Comparison of ENCODE assay signal across 15 cellular contexts in the genomic region with DNA sequence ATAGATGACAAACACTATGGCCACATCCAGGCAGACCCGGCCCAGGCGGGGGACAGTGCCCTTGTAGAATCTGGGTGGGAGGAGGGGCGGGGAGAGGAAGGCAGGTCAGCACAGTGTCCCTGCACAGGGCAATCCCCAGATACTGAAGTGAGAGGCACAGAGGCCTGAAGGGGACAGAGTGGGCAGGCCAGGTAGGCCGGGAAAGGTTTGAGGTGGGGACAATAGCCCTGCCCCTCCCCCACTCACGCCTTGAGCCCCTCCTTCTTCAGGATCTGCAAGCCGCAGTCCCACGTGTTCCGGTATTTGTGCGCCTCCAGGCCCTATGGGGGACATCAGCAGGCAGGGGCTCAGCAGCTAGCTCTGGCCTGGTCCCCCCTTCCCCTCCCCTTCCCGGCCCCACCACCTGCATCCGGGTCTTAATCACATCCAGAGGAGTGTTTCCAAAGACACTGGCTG. TPM values are rescaled to one million over a fixed set of nuclear protein-coding genes. Genes with fewer than 3 reads are reported as not detected.
DNase-seq lines count a peak whose midpoint lies in the region; ATAC-seq and TF ChIP-seq lines count a peak whose summit lies in the region.
"Had no signal": no experiment of that assay in that cellular context is flagged by ENCODE, and none has a peak within 500 bp of the region (broad histone marks: within the 10 kb centered on the region; RNA-seq: fewer than 3 reads in every experiment).

No MANE protein-coding gene starts in this region.

- DNase-seq in activated CD4-positive, alpha-beta T cell treated with anti-CD3 and anti-CD28 coated beads, Interleukin-2, amount 10 ng/mL, durations not matched to agents 24 days and 14 days = no peak
- DNase-seq in activated CD4-positive, alpha-beta T cell treated with anti-CD3 and anti-CD28 coated beads, Interleukin-2, amount 50 U/mL, for 4 hours = no peak
- DNase-seq in neural crest cell (ENCODE audit: low read depth, low spot score) = no peak
- no peak for DNase-seq in NCI-H1048 (lab: John Stamatoyannopoulos, UW)
- no peak for DNase-seq in dorsolateral prefrontal cortex
- DNase-seq: activated effector memory CD4-positive, alpha-beta T cell treated with anti-CD3 and anti-CD28 coated beads, Interleukin-2, amount 50 U/mL, for 16 hours; NCI-H2081 treated with DMSO at 0.1 percent for 48 hours had no signal

- H3K27ac ChIP-seq in HUES48 (ENCODE audit: low read depth, low read length) = peak overlapping the region; percentile 51
- peak overlapping the region in 1 of 59 donors; percentile 18 for H3K27ac ChIP-seq in dorsolateral prefrontal cortex

- no peak overlapping the region for H3K4me3 ChIP-seq in HUES48 (ENCODE audit: low read depth, low read length)
- H3K4me3 ChIP-seq in dorsolateral prefrontal cortex = no peak overlapping the region
- H3K4me3 ChIP-seq: lung had no signal

- H3K4me1 ChIP-seq in HUES48 (ENCODE audit: control insufficient read depth, insufficient read depth, low read length) = peaks cover 29% of the 10 kb centered on the region

- no peaks in the 10 kb centered on the region for H3K9me3 ChIP-seq in HUES48 (ENCODE audit: control insufficient read depth, insufficient read depth, low read length)

- H3K4me1 Mint-ChIP-seq in activated CD4-positive, alpha-beta T cell treated with anti-CD3 and anti-CD28 coated beads, Interleukin-2, amount 10 ng/mL, durations not matched to agents 24 days and 14 days = peaks cover 27% of the 10 kb centered on the region
- H3K4me1 Mint-ChIP-seq in brain = peaks cover 45% of the 10 kb centered on the region
- H3K4me1 Mint-ChIP-seq in neural crest cell = peaks cover 29% of the 10 kb centered on the region

- intact Hi-C loops in activated CD4-positive, alpha-beta T cell treated with anti-CD3 and anti-CD28 coated beads, Interleukin-2, amount 10 ng/mL, durations not matched to agents 24 days and 14 days (cut with micrococcal nuclease) = loop anchor here (5.0 kb wide), 1 partner anchor 256 kb away; a partner anchor contains a TSS
- intact Hi-C loops in dorsolateral prefrontal cortex (cut with DNase I) = loop anchor here in 1 of 2 donors (5.0 kb wide), 2 partner anchors 271 to 301 kb away; a partner anchor contains a TSS

- H3K9ac ChIP-seq in HUES48 (ENCODE audit: low read depth, low read length) = no peak overlapping the region

- TF ChIP-seq CTCF in brain (conservative IDR thresholded peaks at IDR 0.05) = no peak
- TF ChIP-seq CTCF in neural crest cell (conservative IDR thresholded peaks at IDR 0.05) = no peak
- no peak for TF ChIP-seq CTCF in dorsolateral prefrontal cortex (IDR thresholded peaks at IDR 0.05 in 54 of 56, conservative IDR thresholded peaks at IDR 0.05 in 2 of 56; ENCODE audit: low read depth in 1 of 56, partially characterized antibody in 56 of 56)

- peaks cover 33% of the 10 kb centered on the region for H3K36me3 ChIP-seq in HUES48 (ENCODE audit: control insufficient read depth, insufficient read depth, low read length)

- H3K4me3 Mint-ChIP-seq in activated CD4-positive, alpha-beta T cell treated with anti-CD3 and anti-CD28 coated beads, Interleukin-2, amount 10 ng/mL, durations not matched to agents 24 days and 14 days = peak overlapping the region; percentile 72
- H3K4me3 Mint-ChIP-seq in brain (peak overlapping the region; percentile 77 to 83 (median 82)), neural crest cell (peak overlapping the region; percentile 87)

- ATAC-seq in GM18907 (IDR thresholded peaks at IDR 0.05; ENCODE audit: unreplicated experiment) = no peak

- no peaks in the 10 kb centered on the region for H3K27me3 ChIP-seq in HUES48 (ENCODE audit: control insufficient read depth, insufficient read depth, low read length)
- no peaks in the 10 kb centered on the region for H3K27me3 ChIP-seq in dorsolateral prefrontal cortex

- peaks cover 13% of the 10 kb centered on the region for H3K36me3 Mint-ChIP-seq in activated CD4-positive, alpha-beta T cell treated with anti-CD3 and anti-CD28 coated beads, Interleukin-2, amount 10 ng/mL, durations not matched to agents 24 days and 14 days (ENCODE audit: low read depth)
- no peaks in the 10 kb centered on the region for H3K36me3 Mint-ChIP-seq in brain
- H3K36me3 Mint-ChIP-seq in neural crest cell (ENCODE audit: low read depth) = no peaks in the 10 kb centered on the region

- H3K27ac Mint-ChIP-seq in activated CD4-positive, alpha-beta T cell treated with anti-CD3 and anti-CD28 coated beads, Interleukin-2, amount 10 ng/mL, durations not matched to agents 24 days and 14 days = no peak overlapping the region
- H3K27ac Mint-ChIP-seq in brain (peak overlapping the region in 3 of 5 experiments; percentile 60 to 90 (median 76)), neural crest cell (ENCODE audit: unreplicated experiment) (no peak overlapping the region)

- no peaks in the 10 kb centered on the region for H3K27me3 Mint-ChIP-seq in activated CD4-positive, alpha-beta T cell treated with anti-CD3 and anti-CD28 coated beads, Interleukin-2, amount 10 ng/mL, durations not matched to agents 24 days and 14 days
- H3K27me3 Mint-ChIP-seq in brain (peaks cover 13% of the 10 kb centered on the region), neural crest cell (ENCODE audit: low read depth) (peaks cover 14% of the 10 kb centered on the region)

- H3K9me3 Mint-ChIP-seq in activated CD4-positive, alpha-beta T cell treated with anti-CD3 and anti-CD28 coated beads, Interleukin-2, amount 10 ng/mL, durations not matched to agents 24 days and 14 days = no peaks in the 10 kb centered on the region
- H3K9me3 Mint-ChIP-seq in brain = no peaks in the 10 kb centered on the region
- H3K9me3 Mint-ChIP-seq in neural crest cell = no peaks in the 10 kb centered on the region

RNA-seq across cellular contexts. Expression of a gene that starts 2.3 kb away (rescaled TPM):
- 39.4 and 41.2 TPM in 2 replicates for total RNA-seq in activated CD4-positive, alpha-beta T cell treated with anti-CD3 and anti-CD28 coated beads, Interleukin-2, amount 10 ng/mL, durations not matched to agents 24 days and 14 days
- polyA plus RNA-seq in brain (ENCODE audit: insufficient read depth, low read depth, low replicate concordance) = 64.3 TPM
- total RNA-seq in neural crest cell = 172 and 173 TPM in 2 replicates
- total RNA-seq in dorsolateral prefrontal cortex = 10 to 100 TPM; 20.9 to 57.4 (median 34.4) TPM

RNA-seq across cellular contexts. Expression of a gene that starts 26.1 kb away (rescaled TPM):
- not detected in 2 replicates for total RNA-seq in activated CD4-positive, alpha-beta T cell treated with anti-CD3 and anti-CD28 coated beads, Interleukin-2, amount 10 ng/mL, durations not matched to agents 24 days and 14 days
- polyA plus RNA-seq in brain (ENCODE audit: insufficient read depth, low read depth, low replicate concordance) = not detected
- total RNA-seq in neural crest cell = not detected in 2 replicates
- total RNA-seq in dorsolateral prefrontal cortex = under 1 TPM in 1 of 120 experiments, not detected in 119; 0.72 TPM
- total RNA-seq: dermis microvascular lymphatic vessel endothelial cell, lung, renal cortical epithelial cell had no signal
- polyA plus RNA-seq: AG04450, lung had no signal

RNA-seq across cellular contexts. Expression of a gene that starts 31.8 kb away (rescaled TPM):
- total RNA-seq in activated CD4-positive, alpha-beta T cell treated with anti-CD3 and anti-CD28 coated beads, Interleukin-2, amount 10 ng/mL, durations not matched to agents 24 days and 14 days = 17.6 and 19.1 TPM in 2 replicates
- polyA plus RNA-seq in brain (ENCODE audit: insufficient read depth, low read depth, low replicate concordance) = 30.4 TPM
- total RNA-seq in neural crest cell (22.7 and 23.5 TPM in 2 replicates), dorsolateral prefrontal cortex (10 to 100 TPM; 14.5 to 25.7 (median 19.3) TPM)

RNA-seq across cellular contexts. Expression of a gene that starts 45.1 kb away (rescaled TPM):
- total RNA-seq in activated CD4-positive, alpha-beta T cell treated with anti-CD3 and anti-CD28 coated beads, Interleukin-2, amount 10 ng/mL, durations not matched to agents 24 days and 14 days = not detected in 2 replicates
- polyA plus RNA-seq in brain (ENCODE audit: insufficient read depth, low read depth, low replicate concordance) = not detected
- total RNA-seq in neural crest cell = not detected in 2 replicates
- under 1 TPM in 4 of 120 experiments, not detected in 116; 0.21 to 0.34 (median 0.25) TPM for total RNA-seq in dorsolateral prefrontal cortex
- total RNA-seq: dermis microvascular lymphatic vessel endothelial cell, renal cortical epithelial cell, temporal lobe had no signal
- polyA plus RNA-seq: AG04450 had no signal

RNA-seq across cellular contexts. Expression of a gene that starts 54.0 kb away (rescaled TPM):
- 23.8 and 25.5 TPM in 2 replicates for total RNA-seq in activated CD4-positive, alpha-beta T cell treated with anti-CD3 and anti-CD28 coated beads, Interleukin-2, amount 10 ng/mL, durations not matched to agents 24 days and 14 days
- 67.4 TPM for polyA plus RNA-seq in brain (ENCODE audit: insufficient read depth, low read depth, low replicate concordance)
- 83.6 and 91.6 TPM in 2 replicates for total RNA-seq in neural crest cell
- total RNA-seq in dorsolateral prefrontal cortex = 100 to 1,000 TPM in 35 of 120 experiments, 10 to 100 TPM in 85; 71.8 to 123 (median 94.1) TPM

Comparison
In these comparisons a context has a peak if more than half of its experiments do, and no peak if none do; other contexts are left out.
1. H3K27ac Mint-ChIP-seq: peak in brain (3 of 5); none in activated CD4-positive, alpha-beta T cell treated with anti-CD3 and anti-CD28 coated beads, Interleukin-2, amount 10 ng/mL, durations not matched to agents 24 days and 14 days (single experiment) and neural crest cell (single experiment).
2. Peak in every context shown above with its lines, with median percentiles within 50 percentile points of each other: H3K4me3 Mint-ChIP-seq.